Comparison of ENCODE assay signal across 8 cellular contexts in genomic region chr13:42048625-42049453, GRCh38. TPM values are rescaled to one million over a fixed set of nuclear protein-coding genes. Genes with fewer than 3 reads are reported as not detected.
DNase-seq lines count a peak whose midpoint lies in the region; ATAC-seq and TF ChIP-seq lines count a peak whose summit lies in the region.

DGKH (plus strand) TSS chr13:42048648; CDS start chr13:42048774, 126 bp downstream.

- H3K27ac ChIP-seq in HUES64 (ENCODE audit: low read depth, low read length): peak within 1 kb of the TSS; percentile 65; the same call in 1 of the 2 replicates
- no peak within 1 kb of the TSS for H3K27ac ChIP-seq in neutrophil
- peak within 1 kb of the TSS; percentile 94 to 97 (median 94) for H3K27ac ChIP-seq in transverse colon

- no peaks in the 10 kb centered on the region for H3K9me3 ChIP-seq in HUES64 (ENCODE audit: insufficient read depth, low read depth, low read length)
- no peaks in the 10 kb centered on the region for H3K9me3 ChIP-seq in neutrophil
- no peaks in the 10 kb centered on the region for H3K9me3 ChIP-seq in transverse colon

- no peak for TF ChIP-seq EP300 in transverse colon (IDR thresholded peaks at IDR 0.05; ENCODE audit: low read depth)

- peak; percentile 39 for ATAC-seq in GM21423 (IDR thresholded peaks at IDR 0.05; ENCODE audit: unreplicated experiment)

- DNase-seq in DMS153 (lab: John Stamatoyannopoulos, UW) (peak; percentile 32), SK-MEL-5 (ENCODE audit: low read depth, low spot score) (peak; percentile 65), globus pallidus (ENCODE audit: low spot score) (peak; percentile 66), transverse colon (peak; percentile 90)
- DNase-seq in activated naive CD4-positive, alpha-beta T cell treated with anti-CD3 and anti-CD28 coated beads, Interleukin-2, amount 50 U/mL, for 16 hours: peak; percentile 58

- under 1% methylated on average over 93 of the region's 99 CpGs for WGBS in HUES64
- WGBS in transverse colon (ENCODE audit: low coverage in 1 of 2), 2 donors: 0% methylated on average over 88 of the region's 99 CpGs; no CpG with 5 or more reads in 1 of the 2 donors

- H3K27me3 ChIP-seq in HUES64 (ENCODE audit: insufficient read depth, low read length): peaks cover 45% of the 10 kb centered on the region
- H3K27me3 ChIP-seq in neutrophil: peaks cover 75% of the 10 kb centered on the region
- no peaks in the 10 kb centered on the region for H3K27me3 ChIP-seq in transverse colon

- in situ Hi-C loops in SK-MEL-5 (cut with HindIII; ENCODE audit: low pct_unique_long_range_greater_than_20kb, low sequenced_read_pairs): no loop called here
- in situ Hi-C loops in transverse colon (cut with MboI; ENCODE audit: low pct_ligation_motif_present in 1 of 4, low pct_unique_long_range_greater_than_20kb in 1 of 4, low sequenced_read_pairs in 3 of 4): loop anchor here in 1 of 4 donors (25.0 kb wide), 1 partner anchor 137 kb away; no protein-coding TSS in a partner anchor

- peak; percentile 68 for TF ChIP-seq POLR2A in transverse colon (IDR thresholded peaks at IDR 0.05)

- H3K9ac ChIP-seq in HUES64 (ENCODE audit: low read depth, low read length): peak within 1 kb of the TSS; percentile 62

- H3K36me3 ChIP-seq in HUES64 (ENCODE audit: insufficient read depth, low read length) (no peaks in the 10 kb centered on the region), neutrophil (no peaks in the 10 kb centered on the region), transverse colon (no peaks in the 10 kb centered on the region)

- intact Hi-C loops in transverse colon (cut with DNase I; ENCODE audit: low total_unique reads): no loop called here

- peak within 1 kb of the TSS; percentile 74 for H3K4me3 ChIP-seq in HUES64 (ENCODE audit: low read length)
- H3K4me3 ChIP-seq in neutrophil (ENCODE audit: low read depth in 1 of 2, low read length in 1 of 2): peak within 1 kb of the TSS; percentile 71 to 75
- H3K4me3 ChIP-seq in transverse colon: peak within 1 kb of the TSS; percentile 86 to 95 (median 91)

- H3K4me1 ChIP-seq in HUES64 (ENCODE audit: insufficient read depth, low read length) (peaks cover 14% of the 10 kb centered on the region; the same call in 1 of the 2 replicates), neutrophil (ENCODE audit: control insufficient read depth in 1 of 2, insufficient read depth in 1 of 2, low read depth in 1 of 2, low read length in 1 of 2) (peaks cover 19 to 20% of the 10 kb centered on the region in 2 experiments), transverse colon (peaks cover 0 to 19% (median 7%) of the 10 kb centered on the region in 4 donors)

- TF ChIP-seq CTCF in neutrophil (IDR thresholded peaks at IDR 0.05) (no peak), transverse colon (IDR thresholded peaks at IDR 0.05) (peak in 2 of 5 experiments; percentile 27 to 37)

RNA-seq across cellular contexts. Expression of gene DGKH, which starts in this region (rescaled TPM):
- polyA plus RNA-seq in HUES64 (2013, experiment 1 of 2): 1.5 TPM
- polyA plus RNA-seq in HUES64 (2013, experiment 2 of 2): 2.0 TPM
- 3.5 and 4.2 TPM in 2 replicates for total RNA-seq in SK-MEL-5 (2014; rRNA removed; shearing (Covaris generic))
- 2.0 and 2.8 TPM in 2 replicates for polyA plus RNA-seq in SK-MEL-5 (2015; cell fraction: cytosol; rRNA removed)
- 5.0 and 5.4 TPM in 2 replicates for polyA plus RNA-seq in SK-MEL-5 (2015; cell fraction: nucleus; rRNA removed)
- total RNA-seq in transverse colon: 10 to 100 TPM; 19.4 to 35.6 (median 25.0) TPM

Comparison
In these comparisons a context has a peak if more than half of its experiments do, and no peak if none do; other contexts are left out.
1. DNase-seq: peak in every context shown above with its lines; median percentile 90 in transverse colon; 66 in globus pallidus; 65 in SK-MEL-5; 58 in activated naive CD4-positive, alpha-beta T cell treated with anti-CD3 and anti-CD28 coated beads, Interleukin-2, amount 50 U/mL, for 16 hours; 32 in DMS153.